ENCODE assay signal across 24 cellular contexts in the genomic region with DNA sequence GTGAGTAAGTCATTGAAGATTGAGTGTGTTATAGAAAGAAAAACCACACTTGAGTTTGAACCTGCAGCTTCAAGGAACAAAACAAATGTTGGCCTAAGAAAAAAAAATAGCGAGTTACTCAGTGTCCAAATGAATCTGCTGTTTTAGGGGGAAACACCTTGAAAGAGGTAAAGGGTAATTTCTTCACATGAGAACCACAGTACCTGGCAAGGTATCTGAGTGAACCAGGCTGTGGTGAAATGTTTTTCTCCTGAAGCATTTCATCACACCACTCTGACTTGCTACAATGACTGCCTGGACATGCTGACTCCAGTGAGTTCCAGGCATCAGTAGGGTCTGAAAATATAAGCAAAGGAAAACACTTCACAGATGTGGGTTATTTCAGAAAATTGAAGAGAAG.
DNase-seq lines count a peak whose midpoint lies in the region; ATAC-seq, FAIRE-seq and TF ChIP-seq lines count a peak whose summit lies in the region.
"Had no signal": no experiment of that assay in that cellular context is flagged by ENCODE, and none has a peak within 500 bp of the region (broad histone marks: within the 10 kb centered on the region; RNA-seq: fewer than 3 reads in every experiment).

No MANE protein-coding gene starts in this region.

- TF ChIP-seq RAD21 in A549 (conservative IDR thresholded peaks at IDR 0.05 in 1 of 2, IDR thresholded peaks at IDR 0.05 in 1 of 2) = no peak

- no peak for TF ChIP-seq EP300 in A549 (IDR thresholded peaks at IDR 0.05)

- H3K4me3 ChIP-seq in A549 (no peak overlapping the region), bronchial epithelial cell (ENCODE audit: low read depth, low read length) (no peak overlapping the region), neutrophil (ENCODE audit: low read depth in 1 of 2, low read length in 1 of 2) (no peak overlapping the region)
- H3K4me3 ChIP-seq: esophagus squamous epithelium, HAP-1, pancreas, testis had no signal

- no peak overlapping the region for H3K4me2 ChIP-seq in A549

- ATAC-seq in A549 = no peak
- ATAC-seq in HG02884 (IDR thresholded peaks at IDR 0.05; ENCODE audit: unreplicated experiment) = no peak
- ATAC-seq: pancreas had no signal

- H3K36me3 ChIP-seq in bronchial epithelial cell (ENCODE audit: control insufficient read depth, insufficient read depth, low read length) = no peaks in the 10 kb centered on the region
- no peaks in the 10 kb centered on the region for H3K36me3 ChIP-seq in neutrophil
- H3K36me3 ChIP-seq: esophagus squamous epithelium, HAP-1, pancreas had no signal

- WGBS in A549 (ENCODE audit: missing lambda C conversion rate) = 90% methylated on average over 1 of the region's 1 CpG

- H3K27ac ChIP-seq in A549 (peak overlapping the region; percentile 32 to 82; a peak in 4 of 6 replicates), neutrophil (peak overlapping the region; percentile 71)
- H3K27ac ChIP-seq: 22Rv1, esophagus squamous epithelium, pancreas, testis, VCaP had no signal

- TF ChIP-seq CTCF in A549 (IDR thresholded peaks at IDR 0.05) = no peak
- no peak for TF ChIP-seq CTCF in bronchial epithelial cell (IDR thresholded peaks at IDR 0.05; ENCODE audit: insufficient read depth, low read length, severe bottlenecking)
- TF ChIP-seq CTCF in neutrophil (IDR thresholded peaks at IDR 0.05) = no peak

- no peaks in the 10 kb centered on the region for H3K27me3 ChIP-seq in bronchial epithelial cell (ENCODE audit: control insufficient read depth, insufficient read depth, low read length)
- no peaks in the 10 kb centered on the region for H3K27me3 ChIP-seq in neutrophil
- H3K27me3 ChIP-seq: esophagus squamous epithelium, pancreas, testis had no signal

- POLR2A ChIA-PET in A549 (lab: Yijun Ruan, JAX) = interaction anchor here (0.6 kb wide), 2 partner anchors 60 to 268 kb away, joined by 3 to 4 read pairs; no protein-coding TSS in a partner anchor

- H3K9me3 ChIP-seq in A549 (no peaks in the 10 kb centered on the region), neutrophil (no peaks in the 10 kb centered on the region)
- H3K9me3 ChIP-seq: esophagus squamous epithelium, HAP-1, pancreas, testis had no signal

- DNase-seq in DMS79 treated with DMSO at 0.1 percent for 48 hours (lab: John Stamatoyannopoulos, UW) (peak; percentile 18), DMS79 (lab: John Stamatoyannopoulos, UW) (no peak), A549 (ENCODE audit: low read depth in 1 of 2, low spot score in 1 of 2) (no peak), bronchial epithelial cell (ENCODE audit: low read depth) (peak; percentile 80), GM03348 (ENCODE audit: low spot score) (no peak), ecto neural progenitor cell (ENCODE audit: low spot score) (no peak)
- DNase-seq: activated CD4-positive, alpha-beta T cell treated with anti-CD3 and anti-CD28 coated beads, Interleukin-2, amount 50 U/mL, for 4 hours; activated naive CD8-positive, alpha-beta T cell treated with anti-CD3 and anti-CD28 coated beads for 36 hours; DMS153; effector memory CD4-positive, alpha-beta T cell; esophagus squamous epithelium; mesendoderm; MM.1S; naive B cell; NCI-H1436; NCI-H524; pancreas; testis had no signal

- FAIRE-seq in A549 (lab: Jason Lieb, UNC) = no peak
- FAIRE-seq in bronchial epithelial cell (lab: Jason Lieb, UNC) = no peak
- FAIRE-seq: pancreas, RCC 7860 had no signal

- CTCF ChIA-PET in A549 (lab: Yijun Ruan, JAX) = no interaction called here

- no peak for TF ChIP-seq POLR2A in A549 (IDR thresholded peaks at IDR 0.05; ENCODE audit: low read length)

- H3K4me1 ChIP-seq in A549 (peaks cover 52% of the 10 kb centered on the region), neutrophil (ENCODE audit: control insufficient read depth in 1 of 2, insufficient read depth in 1 of 2, low read depth in 1 of 2, low read length in 1 of 2) (peaks cover 23 to 31% of the 10 kb centered on the region in 2 experiments)

TF ChIP-seq in A549, 52 proteins besides CTCF, POLR2A, EP300 and RAD21:
- TF ChIP-seq TP53 (CRISPR knock-in tag; IDR thresholded peaks at IDR 0.05) (no peak), ZSCAN20 (CRISPR knock-in tag; IDR thresholded peaks at IDR 0.05) (no peak), FOSL2 (IDR thresholded peaks at IDR 0.05) (no peak), FOSL2 (CRISPR knock-in tag; IDR thresholded peaks at IDR 0.05) (no peak), ZC3H11A (IDR thresholded peaks at IDR 0.05) (no peak), RCOR1 (IDR thresholded peaks at IDR 0.05; ENCODE audit: low read depth, low read length) (no peak), HOXB13 (CRISPR knock-in tag; IDR thresholded peaks at IDR 0.05; ENCODE audit: low read depth) (no peak), RARB (CRISPR knock-in tag; IDR thresholded peaks at IDR 0.05) (no peak), CEBPB (IDR thresholded peaks at IDR 0.05) (no peak), MAZ (IDR thresholded peaks at IDR 0.05; ENCODE audit: borderline replicate concordance, low read depth, low read length) (no peak), ZNF302 (CRISPR knock-in tag; IDR thresholded peaks at IDR 0.05) (no peak)

Comparison
In these comparisons a context has a peak if more than half of its experiments do, and no peak if none do; other contexts are left out.
1. DNase-seq: peak in DMS79 treated with DMSO at 0.1 percent for 48 hours (single experiment) and bronchial epithelial cell (single experiment); none in DMS79 (single experiment), A549 (0 of 2), GM03348 (single experiment) and ecto neural progenitor cell (single experiment).